ENCODE assay signal across 25 cellular contexts in the genomic region with DNA sequence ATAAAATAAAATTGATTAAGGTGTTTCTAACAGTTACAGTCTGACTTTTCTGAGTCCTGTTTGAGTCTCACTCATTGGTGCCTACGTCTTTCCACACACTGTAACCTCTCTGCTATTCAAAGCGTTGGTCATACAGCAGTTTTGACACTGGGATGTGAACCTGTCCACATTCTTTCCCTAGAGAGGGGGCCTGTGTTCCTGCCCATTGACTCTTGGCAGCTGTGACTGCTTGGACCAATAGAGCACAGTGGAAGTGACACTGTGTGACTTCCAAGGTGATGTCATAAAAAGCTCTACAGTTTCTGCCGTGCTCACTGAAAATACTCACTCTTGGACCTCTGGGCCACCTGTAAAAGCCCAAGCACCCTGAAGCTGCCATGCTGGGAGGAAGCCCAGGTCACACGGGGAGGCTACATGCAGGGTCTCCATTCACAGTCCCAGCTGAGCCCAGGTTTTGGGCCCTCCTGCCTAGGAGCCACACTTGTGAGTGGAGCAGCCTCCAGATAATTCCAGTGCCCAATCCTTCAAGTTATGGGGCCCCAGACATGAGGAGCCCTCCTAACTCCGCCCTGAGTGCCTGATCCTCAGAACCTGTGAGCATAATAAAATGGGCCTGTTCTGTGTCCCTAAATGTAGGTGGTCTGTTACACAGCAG. TPM values are rescaled to one million over a fixed set of nuclear protein-coding genes. Genes with fewer than 3 reads are reported as not detected.
A peak's percentile ranks its signal among the peaks of the same experiment; 100 is the strongest.
DNase-seq lines count a peak whose midpoint lies in the region; TF ChIP-seq lines count a peak whose summit lies in the region.
"Had no signal": no experiment of that assay in that cellular context is flagged by ENCODE, and none has a peak within 500 bp of the region (broad histone marks: within the 10 kb centered on the region; RNA-seq: fewer than 3 reads in every experiment).

No MANE protein-coding gene starts in this region.

- TF ChIP-seq POLR2A in breast epithelium (IDR thresholded peaks at IDR 0.05) = no peak

- H3K36me3 ChIP-seq in breast epithelium (no peaks in the 10 kb centered on the region), OCI-LY7 (ENCODE audit: insufficient read depth, low read length) (no peaks in the 10 kb centered on the region)
- H3K36me3 ChIP-seq: vagina had no signal

- intact Hi-C loops in breast epithelium (cut with DNase I; ENCODE audit: low total_unique reads) = no loop called here
- intact Hi-C loops in MCF 10A (cut with micrococcal nuclease) = no loop called here
- intact Hi-C loops in OCI-LY7 (cut with micrococcal nuclease; ENCODE audit: unreplicated experiment) = no loop called here

- no peak overlapping the region for H2AFZ ChIP-seq in OCI-LY7 (ENCODE audit: low read length)

- no peaks in the 10 kb centered on the region for H3K27me3 ChIP-seq in breast epithelium
- H3K27me3 ChIP-seq: testis, vagina had no signal

- no peaks in the 10 kb centered on the region for H4K20me1 ChIP-seq in OCI-LY7 (ENCODE audit: insufficient read depth, low read length)

- no peaks in the 10 kb centered on the region for H3K36me3 Mint-ChIP-seq in MCF 10A (ENCODE audit: insufficient read depth, unreplicated experiment)
- H3K36me3 Mint-ChIP-seq: stimulated activated effector memory CD8-positive, alpha-beta T cell treated with anti-CD3 and anti-CD28 coated beads, Interleukin-12 subunit alpha, Interleukin-12 subunit beta, amount 100 ng/mL, for 72 hours had no signal

- BruUV-seq in MCF 10A (replicated peaks; lab: Mats Ljungman, UMichigan) = no TSS peak
- BruUV-seq in OCI-LY7 (replicated peaks; lab: Mats Ljungman, UMichigan) = no TSS peak

- H3K4me1 ChIP-seq in breast epithelium (peaks cover 0 to 19% of the 10 kb centered on the region in 2 donors), OCI-LY7 (ENCODE audit: insufficient read depth, low read length, poor library complexity, severe bottlenecking) (peaks cover 27% of the 10 kb centered on the region)

- H3K27ac Mint-ChIP-seq in MCF 10A (ENCODE audit: low read depth, unreplicated experiment) = no peak overlapping the region
- H3K27ac Mint-ChIP-seq: activated CD8-positive, alpha-beta T cell treated with anti-CD3 and anti-CD28 coated beads, Interleukin-2, amount 10 ng/mL, durations not matched to agents 7 days and 5 days; activated naive CD8-positive, alpha-beta T cell treated with anti-CD3 and anti-CD28 coated beads, Interleukin-2, amount 50 U/mL, for 24 hours; activated T-helper 1 cell treated with anti-CD3 and anti-CD28 coated beads, Interleukin-12 subunit alpha, Interleukin-12 subunit beta, Interleukin-2, Interleukin-4 antibody, amounts not matched to agents 30 ng/mL and 10 ng/mL and 1 ng/mL, durations not matched to agents 14 hours and 24 hours and 36 hours; stimulated activated effector memory CD8-positive, alpha-beta T cell treated with anti-CD3 and anti-CD28 coated beads, Interleukin-12 subunit alpha, Interleukin-12 subunit beta, amount 100 ng/mL, for 72 hours; T-helper 2 cell treated with Interferon-gamma antibody and Interleukin-4, amounts not matched to agents 5 μg/mL and 100 μg/mL, for 36 hours had no signal

- H3K4me2 ChIP-seq in OCI-LY7 (ENCODE audit: low read length) = peak overlapping the region; percentile 84; the same call in 1 of the 2 replicates

- no peaks in the 10 kb centered on the region for H3K79me2 ChIP-seq in OCI-LY7 (ENCODE audit: insufficient read depth, low read depth, low read length)

- TF ChIP-seq CTCF in breast epithelium (IDR thresholded peaks at IDR 0.05) (no peak), MCF 10A (IDR thresholded peaks at IDR 0.05; ENCODE audit: unreplicated experiment) (no peak), OCI-LY7 (conservative IDR thresholded peaks at IDR 0.05; ENCODE audit: low read length) (no peak)

- H3K9me2 ChIP-seq in OCI-LY7 (ENCODE audit: insufficient read depth, low read length) = no peaks in the 10 kb centered on the region

- H3K4me3 ChIP-seq in breast epithelium (no peak overlapping the region), OCI-LY7 (ENCODE audit: low read depth, low read length, poor library complexity, severe bottlenecking) (no peak overlapping the region)

- POLR2A ChIA-PET in MCF 10A (lab: Yijun Ruan, JAX) = no interaction called here
- POLR2A ChIA-PET in OCI-LY7 (lab: Charles Lee) = interaction anchor here (1.0 to 2.4 kb wide), 2 partner anchors 13 to 17 kb away, joined by 5 to 10 read pairs; no protein-coding TSS in a partner anchor

- H3K9me3 Mint-ChIP-seq in MCF 10A (ENCODE audit: unreplicated experiment) = no peaks in the 10 kb centered on the region
- H3K9me3 Mint-ChIP-seq: activated naive CD8-positive, alpha-beta T cell treated with anti-CD3 and anti-CD28 coated beads, Interleukin-2, amount 50 U/mL, for 24 hours; activated T-helper 1 cell treated with anti-CD3 and anti-CD28 coated beads, Interleukin-12 subunit alpha, Interleukin-12 subunit beta, Interleukin-2, Interleukin-4 antibody, amounts not matched to agents 30 ng/mL and 10 ng/mL and 1 ng/mL, durations not matched to agents 14 hours and 24 hours and 36 hours; stimulated activated effector memory CD8-positive, alpha-beta T cell treated with anti-CD3 and anti-CD28 coated beads, Interleukin-12 subunit alpha, Interleukin-12 subunit beta, amount 100 ng/mL, for 72 hours; T-helper 2 cell treated with Interferon-gamma antibody and Interleukin-4, amounts not matched to agents 5 μg/mL and 100 μg/mL, for 36 hours had no signal

- H3K9me3 ChIP-seq in breast epithelium = no peaks in the 10 kb centered on the region
- H3K9me3 ChIP-seq in OCI-LY7 (ENCODE audit: low read length) = no peaks in the 10 kb centered on the region
- H3K9me3 ChIP-seq: testis, vagina had no signal

- peak in 1 of 2 donors; percentile 35 for DNase-seq in breast epithelium (ENCODE audit: low spot score in 2 of 2)
- no peak for DNase-seq in MCF 10A (ENCODE audit: unreplicated experiment)
- no peak for DNase-seq in OCI-LY7 (ENCODE audit: low spot score)
- DNase-seq in kidney tubule cell (ENCODE audit: low spot score) = peak; percentile 4
- no peak for DNase-seq in T-helper 2 cell
- no peak for DNase-seq in NCI-H748 treated with DMSO at 0.1 percent for 48 hours (lab: John Stamatoyannopoulos, UW)
- DNase-seq in NAMALWA (ENCODE audit: low spot score) = no peak
- DNase-seq: activated CD8-positive, alpha-beta T cell treated with anti-CD3 and anti-CD28 coated beads, Interleukin-2, amount 10 ng/mL, durations not matched to agents 7 days and 5 days; activated naive CD8-positive, alpha-beta T cell treated with anti-CD3 and anti-CD28 coated beads, Interleukin-2, amount 50 U/mL, for 24 hours; DMS 273 treated with DMSO at 0.1 percent for 48 hours; effector CD4-positive, alpha-beta T cell; Karpas-422; mesenchymal stem cell; NCI-H187 treated with DMSO at 0.1 percent for 48 hours; NCI-H2227 treated with DMSO at 0.1 percent for 48 hours; NCI-H774; stimulated activated CD4-positive, alpha-beta T cell treated with anti-CD3 and anti-CD28 coated beads, Interleukin-2, amount 100 ng/mL, for 48 hours; testis had no signal

- H3K27me3 Mint-ChIP-seq in MCF 10A (ENCODE audit: insufficient read depth, unreplicated experiment) = no peaks in the 10 kb centered on the region

- H3K27ac ChIP-seq in breast epithelium (peak overlapping the region; percentile 71 to 87), OCI-LY7 (ENCODE audit: low read depth, low read length, poor library complexity, severe bottlenecking) (no peak overlapping the region)
- H3K27ac ChIP-seq: vagina had no signal

- H3K4me1 Mint-ChIP-seq in MCF 10A (ENCODE audit: insufficient read depth, unreplicated experiment) = peaks cover 6% of the 10 kb centered on the region

- CTCF ChIA-PET in MCF 10A (lab: Yijun Ruan, JAX) (no interaction called here), OCI-LY7 (lab: Charles Lee; ENCODE audit: unreplicated experiment) (interaction anchor here (0.6 kb wide), 1 partner anchor 192 kb away, joined by 14 read pairs; no protein-coding TSS in a partner anchor)

- no peak overlapping the region for H3K4me3 Mint-ChIP-seq in MCF 10A (ENCODE audit: unreplicated experiment)

RNA-seq across cellular contexts. Expression of a gene that starts 0.7 kb away (rescaled TPM):
- total RNA-seq in breast epithelium = under 1 TPM in 1 of 3 donors, not detected in 2; 0.15 TPM
- not detected in 2 replicates for total RNA-seq in MCF 10A (2022)
- not detected in 2 replicates for total RNA-seq in OCI-LY7 (2014; rRNA removed; shearing (Covaris generic))
- 0.95 TPM in 1 of 2 replicates, not detected in the other for total RNA-seq in OCI-LY7 (2022)
- total RNA-seq: activated CD8-positive, alpha-beta T cell treated with anti-CD3 and anti-CD28 coated beads, Interleukin-2, amount 10 ng/mL, durations not matched to agents 7 days and 5 days; activated T-helper 1 cell treated with anti-CD3 and anti-CD28 coated beads, Interleukin-12 subunit alpha, Interleukin-12 subunit beta, Interleukin-2, Interleukin-4 antibody, amounts not matched to agents 30 ng/mL and 10 ng/mL and 1 ng/mL, durations not matched to agents 14 hours and 24 hours and 36 hours; epithelial cell of proximal tubule; myocyte; omental fat pad; vagina had no signal
